In the genomic region with DNA sequence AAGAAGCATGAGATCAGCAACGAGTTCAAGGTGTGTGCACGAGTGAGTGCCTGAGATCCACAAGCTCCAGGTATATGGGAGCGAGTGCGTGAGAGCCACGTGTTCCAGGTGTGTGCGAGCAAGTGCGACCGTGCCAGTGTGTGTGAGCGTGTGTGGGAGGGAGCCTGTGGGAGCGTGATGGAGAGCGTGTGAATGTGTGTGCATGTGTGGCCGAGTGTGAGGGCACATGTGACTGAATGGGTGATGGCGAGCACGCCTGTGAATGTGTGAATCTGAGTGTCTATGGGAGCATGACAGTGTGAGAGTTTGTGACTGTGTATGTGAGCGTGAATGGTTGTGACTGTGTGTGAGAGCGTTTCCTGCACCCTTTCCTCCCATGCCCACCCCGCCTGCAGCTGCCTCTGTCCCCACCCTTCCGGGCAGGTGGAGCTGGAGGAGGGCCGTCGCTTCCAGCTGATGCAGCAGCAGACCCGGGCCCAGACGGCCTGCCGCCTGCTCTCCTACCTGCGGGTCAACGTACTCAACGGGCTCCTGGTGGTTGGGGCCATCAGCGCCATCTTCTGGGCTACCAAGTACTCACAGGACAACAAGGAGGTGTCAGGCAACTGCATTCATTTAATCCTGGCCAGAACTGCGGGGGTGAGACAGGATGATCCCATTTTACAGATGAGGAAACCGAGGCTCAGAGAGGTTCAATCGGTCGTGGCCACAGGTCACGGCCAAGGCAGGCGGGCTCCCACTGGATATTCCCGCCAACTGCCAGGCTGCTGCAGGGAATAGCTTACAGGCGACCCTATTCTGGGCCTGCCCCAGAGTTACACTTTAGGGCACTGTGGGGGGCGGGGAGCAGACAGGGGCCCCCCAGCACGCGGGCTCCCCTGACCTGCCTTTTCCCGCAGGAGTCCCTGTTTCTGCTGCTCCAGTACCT, we compare ENCODE assay signal across 1 cellular context.
TF ChIP-seq lines count a peak whose summit lies in the region.

No MANE protein-coding gene starts in this region.

TF ChIP-seq in HepG2, 621 proteins besides CTCF, POLR2A, EP300 and RAD21 (continued from another document and continues in another):
- TF ChIP-seq, protein P1, sequence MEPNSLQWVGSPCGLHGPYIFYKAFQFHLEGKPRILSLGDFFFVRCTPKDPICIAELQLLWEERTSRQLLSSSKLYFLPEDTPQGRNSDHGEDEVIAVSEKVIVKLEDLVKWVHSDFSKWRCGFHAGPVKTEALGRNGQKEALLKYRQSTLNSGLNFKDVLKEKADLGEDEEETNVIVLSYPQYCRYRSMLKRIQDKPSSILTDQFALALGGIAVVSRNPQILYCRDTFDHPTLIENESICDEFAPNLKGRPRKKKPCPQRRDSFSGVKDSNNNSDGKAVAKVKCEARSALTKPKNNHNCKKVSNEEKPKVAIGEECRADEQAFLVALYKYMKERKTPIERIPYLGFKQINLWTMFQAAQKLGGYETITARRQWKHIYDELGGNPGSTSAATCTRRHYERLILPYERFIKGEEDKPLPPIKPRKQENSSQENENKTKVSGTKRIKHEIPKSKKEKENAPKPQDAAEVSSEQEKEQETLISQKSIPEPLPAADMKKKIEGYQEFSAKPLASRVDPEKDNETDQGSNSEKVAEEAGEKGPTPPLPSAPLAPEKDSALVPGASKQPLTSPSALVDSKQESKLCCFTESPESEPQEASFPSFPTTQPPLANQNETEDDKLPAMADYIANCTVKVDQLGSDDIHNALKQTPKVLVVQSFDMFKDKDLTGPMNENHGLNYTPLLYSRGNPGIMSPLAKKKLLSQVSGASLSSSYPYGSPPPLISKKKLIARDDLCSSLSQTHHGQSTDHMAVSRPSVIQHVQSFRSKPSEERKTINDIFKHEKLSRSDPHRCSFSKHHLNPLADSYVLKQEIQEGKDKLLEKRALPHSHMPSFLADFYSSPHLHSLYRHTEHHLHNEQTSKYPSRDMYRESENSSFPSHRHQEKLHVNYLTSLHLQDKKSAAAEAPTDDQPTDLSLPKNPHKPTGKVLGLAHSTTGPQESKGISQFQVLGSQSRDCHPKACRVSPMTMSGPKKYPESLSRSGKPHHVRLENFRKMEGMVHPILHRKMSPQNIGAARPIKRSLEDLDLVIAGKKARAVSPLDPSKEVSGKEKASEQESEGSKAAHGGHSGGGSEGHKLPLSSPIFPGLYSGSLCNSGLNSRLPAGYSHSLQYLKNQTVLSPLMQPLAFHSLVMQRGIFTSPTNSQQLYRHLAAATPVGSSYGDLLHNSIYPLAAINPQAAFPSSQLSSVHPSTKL (CRISPR knock-in tag; IDR thresholded peaks at IDR 0.05) = 0 out of 2 replicates have a peak, but pooled peaks have one; percentile 39
- TF ChIP-seq MBNL3 (CRISPR knock-in tag; conservative IDR thresholded peaks at IDR 0.05) (no peak), TMF1 (CRISPR knock-in tag; IDR thresholded peaks at IDR 0.05; ENCODE audit: low read depth) (no peak), EEA1 (CRISPR knock-in tag; IDR thresholded peaks at IDR 0.05; ENCODE audit: borderline replicate concordance) (no peak; the same call in 1 of the 2 replicates), CREBL2 (CRISPR knock-in tag; IDR thresholded peaks at IDR 0.05; ENCODE audit: borderline replicate concordance) (no peak), ZFP82 (CRISPR knock-in tag; IDR thresholded peaks at IDR 0.05; ENCODE audit: borderline replicate concordance) (no peak), KAT7 (CRISPR knock-in tag; IDR thresholded peaks at IDR 0.05; ENCODE audit: borderline replicate concordance) (no peak), ZNF367 (CRISPR knock-in tag; IDR thresholded peaks at IDR 0.05; ENCODE audit: borderline replicate concordance) (no peak), KLF11 (CRISPR knock-in tag; IDR thresholded peaks at IDR 0.05) (no peak), FOXA1 (IDR thresholded peaks at IDR 0.05) (no peak), FOXA1 (CRISPR knock-in tag; IDR thresholded peaks at IDR 0.05) (peak; percentile 73), NFIC (IDR thresholded peaks at IDR 0.05; ENCODE audit: low read length) (no peak), ZNF431 (CRISPR knock-in tag; IDR thresholded peaks at IDR 0.05; ENCODE audit: borderline replicate concordance, low read depth) (no peak), TP53 (CRISPR knock-in tag; conservative IDR thresholded peaks at IDR 0.05) (no peak), ETV5 (CRISPR knock-in tag; IDR thresholded peaks at IDR 0.05; ENCODE audit: borderline replicate concordance) (no peak), FOXO1 (CRISPR knock-in tag; IDR thresholded peaks at IDR 0.05) (no peak; the same call in 1 of the 2 replicates), YEATS4 (CRISPR knock-in tag; IDR thresholded peaks at IDR 0.05; ENCODE audit: borderline replicate concordance) (no peak), TCF12 (IDR thresholded peaks at IDR 0.05) (no peak), TCF12 (CRISPR knock-in tag; IDR thresholded peaks at IDR 0.05) (no peak), SALL2 (CRISPR knock-in tag; IDR thresholded peaks at IDR 0.05) (peak; percentile 65; the same call in 1 of the 2 replicates), ZNF3 (CRISPR knock-in tag; IDR thresholded peaks at IDR 0.05) (peak; percentile 73; the same call in 1 of the 2 replicates), ASH2L (IDR thresholded peaks at IDR 0.05; ENCODE audit: insufficient read length, low read depth, low read length) (no peak), ATF1 (CRISPR knock-in tag; IDR thresholded peaks at IDR 0.05) (no peak), ONECUT2 (CRISPR knock-in tag; IDR thresholded peaks at IDR 0.05) (no peak), ZNF20 (CRISPR knock-in tag; IDR thresholded peaks at IDR 0.05) (no peak), ZNF17 (CRISPR knock-in tag; IDR thresholded peaks at IDR 0.05) (no peak), NR3C1 (CRISPR knock-in tag; IDR thresholded peaks at IDR 0.05) (no peak), SCMH1 (CRISPR knock-in tag; IDR thresholded peaks at IDR 0.05; ENCODE audit: borderline replicate concordance) (no peak), HDAC1 (CRISPR knock-in tag; IDR thresholded peaks at IDR 0.05) (0 out of 2 replicates have a peak, but pooled peaks have one; percentile 31)
- TF ChIP-seq, protein P2, sequence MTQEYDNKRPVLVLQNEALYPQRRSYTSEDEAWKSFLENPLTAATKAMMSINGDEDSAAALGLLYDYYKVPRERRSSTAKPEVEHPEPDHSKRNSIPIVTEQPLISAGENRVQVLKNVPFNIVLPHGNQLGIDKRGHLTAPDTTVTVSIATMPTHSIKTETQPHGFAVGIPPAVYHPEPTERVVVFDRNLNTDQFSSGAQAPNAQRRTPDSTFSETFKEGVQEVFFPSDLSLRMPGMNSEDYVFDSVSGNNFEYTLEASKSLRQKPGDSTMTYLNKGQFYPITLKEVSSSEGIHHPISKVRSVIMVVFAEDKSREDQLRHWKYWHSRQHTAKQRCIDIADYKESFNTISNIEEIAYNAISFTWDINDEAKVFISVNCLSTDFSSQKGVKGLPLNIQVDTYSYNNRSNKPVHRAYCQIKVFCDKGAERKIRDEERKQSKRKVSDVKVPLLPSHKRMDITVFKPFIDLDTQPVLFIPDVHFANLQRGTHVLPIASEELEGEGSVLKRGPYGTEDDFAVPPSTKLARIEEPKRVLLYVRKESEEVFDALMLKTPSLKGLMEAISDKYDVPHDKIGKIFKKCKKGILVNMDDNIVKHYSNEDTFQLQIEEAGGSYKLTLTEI (CRISPR knock-in tag; conservative IDR thresholded peaks at IDR 0.05) = no peak
- TF ChIP-seq, protein P3, sequence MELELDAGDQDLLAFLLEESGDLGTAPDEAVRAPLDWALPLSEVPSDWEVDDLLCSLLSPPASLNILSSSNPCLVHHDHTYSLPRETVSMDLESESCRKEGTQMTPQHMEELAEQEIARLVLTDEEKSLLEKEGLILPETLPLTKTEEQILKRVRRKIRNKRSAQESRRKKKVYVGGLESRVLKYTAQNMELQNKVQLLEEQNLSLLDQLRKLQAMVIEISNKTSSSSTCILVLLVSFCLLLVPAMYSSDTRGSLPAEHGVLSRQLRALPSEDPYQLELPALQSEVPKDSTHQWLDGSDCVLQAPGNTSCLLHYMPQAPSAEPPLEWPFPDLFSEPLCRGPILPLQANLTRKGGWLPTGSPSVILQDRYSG (CRISPR knock-in tag; IDR thresholded peaks at IDR 0.05) = no peak
- TF ChIP-seq, protein P4, sequence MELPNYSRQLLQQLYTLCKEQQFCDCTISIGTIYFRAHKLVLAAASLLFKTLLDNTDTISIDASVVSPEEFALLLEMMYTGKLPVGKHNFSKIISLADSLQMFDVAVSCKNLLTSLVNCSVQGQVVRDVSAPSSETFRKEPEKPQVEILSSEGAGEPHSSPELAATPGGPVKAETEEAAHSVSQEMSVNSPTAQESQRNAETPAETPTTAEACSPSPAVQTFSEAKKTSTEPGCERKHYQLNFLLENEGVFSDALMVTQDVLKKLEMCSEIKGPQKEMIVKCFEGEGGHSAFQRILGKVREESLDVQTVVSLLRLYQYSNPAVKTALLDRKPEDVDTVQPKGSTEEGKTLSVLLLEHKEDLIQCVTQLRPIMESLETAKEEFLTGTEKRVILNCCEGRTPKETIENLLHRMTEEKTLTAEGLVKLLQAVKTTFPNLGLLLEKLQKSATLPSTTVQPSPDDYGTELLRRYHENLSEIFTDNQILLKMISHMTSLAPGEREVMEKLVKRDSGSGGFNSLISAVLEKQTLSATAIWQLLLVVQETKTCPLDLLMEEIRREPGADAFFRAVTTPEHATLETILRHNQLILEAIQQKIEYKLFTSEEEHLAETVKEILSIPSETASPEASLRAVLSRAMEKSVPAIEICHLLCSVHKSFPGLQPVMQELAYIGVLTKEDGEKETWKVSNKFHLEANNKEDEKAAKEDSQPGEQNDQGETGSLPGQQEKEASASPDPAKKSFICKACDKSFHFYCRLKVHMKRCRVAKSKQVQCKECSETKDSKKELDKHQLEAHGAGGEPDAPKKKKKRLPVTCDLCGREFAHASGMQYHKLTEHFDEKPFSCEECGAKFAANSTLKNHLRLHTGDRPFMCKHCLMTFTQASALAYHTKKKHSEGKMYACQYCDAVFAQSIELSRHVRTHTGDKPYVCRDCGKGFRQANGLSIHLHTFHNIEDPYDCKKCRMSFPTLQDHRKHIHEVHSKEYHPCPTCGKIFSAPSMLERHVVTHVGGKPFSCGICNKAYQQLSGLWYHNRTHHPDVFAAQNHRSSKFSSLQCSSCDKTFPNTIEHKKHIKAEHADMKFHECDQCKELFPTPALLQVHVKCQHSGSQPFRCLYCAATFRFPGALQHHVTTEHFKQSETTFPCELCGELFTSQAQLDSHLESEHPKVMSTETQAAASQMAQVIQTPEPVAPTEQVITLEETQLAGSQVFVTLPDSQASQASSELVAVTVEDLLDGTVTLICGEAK (IDR thresholded peaks at IDR 0.05) = no peak
- TF ChIP-seq, protein P4 (CRISPR knock-in tag; IDR thresholded peaks at IDR 0.05) = no peak
